27 cellular contexts compared by ENCODE assay signal in genomic region chr19:31266731-31267130, GRCh38.
A peak's percentile ranks its signal among the peaks of the same experiment; 100 is the strongest.
DNase-seq lines count a peak whose midpoint lies in the region; ATAC-seq, FAIRE-seq and TF ChIP-seq lines count a peak whose summit lies in the region.
"Had no signal": no experiment of that assay in that cellular context is flagged by ENCODE, and none has a peak within 500 bp of the region (broad histone marks: within the 10 kb centered on the region; RNA-seq: fewer than 3 reads in every experiment).

No MANE protein-coding gene starts in this region.

- no peaks in the 10 kb centered on the region for H3K36me3 ChIP-seq in kidney (ENCODE audit: control insufficient read depth in 1 of 2, insufficient read depth in 2 of 2, low read length in 2 of 2)
- H3K36me3 ChIP-seq in sigmoid colon: no peaks in the 10 kb centered on the region
- H3K36me3 ChIP-seq: BE2C, BLaER1 had no signal

- no peak for TF ChIP-seq POLR2A in sigmoid colon (IDR thresholded peaks at IDR 0.05)

- WGBS in sigmoid colon, 2 donors: 87 to 90% methylated on average over 7 of the region's 7 CpGs

- H3K4me1 ChIP-seq in kidney (ENCODE audit: control insufficient read depth in 1 of 2, insufficient read depth in 1 of 2, low read depth in 1 of 2, low read length in 2 of 2) (no peaks in the 10 kb centered on the region), sigmoid colon (peaks cover 0 to 22% (median 16%) of the 10 kb centered on the region in 4 donors)
- H3K4me1 ChIP-seq: A549 had no signal

- H3K27ac ChIP-seq in kidney (ENCODE audit: low read depth in 2 of 2, low read length in 2 of 2) (no peak overlapping the region), sigmoid colon (no peak overlapping the region)
- H3K27ac ChIP-seq: 22Rv1, A549, BLaER1 had no signal

- no peak overlapping the region for H3K9ac ChIP-seq in kidney (ENCODE audit: low read length in 2 of 2)
- H3K9ac ChIP-seq: BLaER1 had no signal

- H3K9me3 ChIP-seq in kidney (ENCODE audit: control insufficient read depth in 1 of 2, low read length in 2 of 2): no peaks in the 10 kb centered on the region
- H3K9me3 ChIP-seq in sigmoid colon: no peaks in the 10 kb centered on the region
- H3K9me3 ChIP-seq: A549, BE2C, BLaER1 had no signal

- FAIRE-seq in kidney (lab: Jason Lieb, UNC): no peak
- FAIRE-seq: A549, GM12878, GM12892, GM18507 had no signal

- no peak for TF ChIP-seq CTCF in kidney (IDR thresholded peaks at IDR 0.05; ENCODE audit: borderline replicate concordance, extremely low read depth, insufficient read depth)
- TF ChIP-seq CTCF in sigmoid colon (IDR thresholded peaks at IDR 0.05): no peak

- no peaks in the 10 kb centered on the region for H3K27me3 ChIP-seq in sigmoid colon
- H3K27me3 ChIP-seq: BE2C, BLaER1 had no signal

- H3K4me3 ChIP-seq in kidney (ENCODE audit: low read length in 2 of 2) (no peak overlapping the region), sigmoid colon (no peak overlapping the region)
- H3K4me3 ChIP-seq: A549, BLaER1, GM12878 had no signal

- ATAC-seq in HG03432 (IDR thresholded peaks at IDR 0.05; ENCODE audit: unreplicated experiment) (no peak), GM19455 (IDR thresholded peaks at IDR 0.05; ENCODE audit: unreplicated experiment) (no peak)
- ATAC-seq: A549, GM12878 had no signal

- TF ChIP-seq EP300 in sigmoid colon (IDR thresholded peaks at IDR 0.05): no peak

- intact Hi-C loops in kidney (cut with DNase I): no loop called here
- intact Hi-C loops in sigmoid colon (cut with DNase I): no loop called here

- peak; percentile 51 for DNase-seq in activated effector memory CD4-positive, alpha-beta T cell treated with anti-CD3 and anti-CD28 coated beads, Interleukin-2, amount 50 U/mL, for 16 hours
- no peak for DNase-seq in activated effector memory CD4-positive, alpha-beta T cell treated with Interleukin-2 at 50 U/mL for 16 hours
- DNase-seq in kidney (peak; percentile 27), mesenteric fat pad (ENCODE audit: low spot score) (peak; percentile 30), sigmoid colon (peak; percentile 33)
- DNase-seq in stimulated activated CD4-positive, alpha-beta T cell treated with anti-CD3 and anti-CD28 coated beads, Interleukin-2, amount 100 ng/mL, for 48 hours: no peak
- DNase-seq: BE2C; C1 segment of cervical spinal cord; CD4-positive, alpha-beta memory T cell; CD4-positive, CD25-positive, alpha-beta regulatory T cell; CD8-positive, alpha-beta memory T cell; COR-L47; DMS 273 treated with DMSO at 0.1 percent for 48 hours; DMS153; DMS53; DMS79; DND-41; EL; GDM1 had no signal

Comparison
In these comparisons a context has a peak if more than half of its experiments do, and no peak if none do; other contexts are left out.
1. DNase-seq: peak in activated effector memory CD4-positive, alpha-beta T cell treated with anti-CD3 and anti-CD28 coated beads, Interleukin-2, amount 50 U/mL, for 16 hours (single experiment), kidney (single experiment), mesenteric fat pad (single experiment) and sigmoid colon (single experiment); none in activated effector memory CD4-positive, alpha-beta T cell treated with Interleukin-2 at 50 U/mL for 16 hours (single experiment) and stimulated activated CD4-positive, alpha-beta T cell treated with anti-CD3 and anti-CD28 coated beads, Interleukin-2, amount 100 ng/mL, for 48 hours (0 of 2).